ENCODE assay signal across 17 cellular contexts in genomic region chr12:89678225-89678624, GRCh38. TPM values are rescaled to one million over a fixed set of nuclear protein-coding genes. Genes with fewer than 3 reads are reported as not detected.
A peak's percentile ranks its signal among the peaks of the same experiment; 100 is the strongest.
DNase-seq lines count a peak whose midpoint lies in the region; ATAC-seq, FAIRE-seq and TF ChIP-seq lines count a peak whose summit lies in the region.
"Had no signal": no experiment of that assay in that cellular context is flagged by ENCODE, and none has a peak within 500 bp of the region (broad histone marks: within the 10 kb centered on the region; RNA-seq: fewer than 3 reads in every experiment).

No MANE protein-coding gene starts in this region.

- POLR2A ChIA-PET in A549 (lab: Yijun Ruan, JAX) (no interaction called here), Panc1 (lab: Charles Lee) (no interaction called here)

- in situ Hi-C loops in Panc1 (cut with HindIII; ENCODE audit: low pct_unique_long_range_greater_than_20kb, low sequenced_read_pairs) = no loop called here

- no peak for TF ChIP-seq EP300 in A549 (IDR thresholded peaks at IDR 0.05)

- TF ChIP-seq CTCF in A549 (IDR thresholded peaks at IDR 0.05) (no peak), D721Med (IDR thresholded peaks at IDR 0.05; ENCODE audit: insufficient read depth, missing control alignments) (no peak), Panc1 (IDR thresholded peaks at IDR 0.05) (no peak), keratinocyte (optimal IDR thresholded peaks at IDR 0.05 in 1 of 3, IDR thresholded peaks at IDR 0.05 in 1 of 3, conservative IDR thresholded peaks at IDR 0.05 in 1 of 3; ENCODE audit: extremely low read depth in 1 of 3, insufficient read depth in 2 of 3, low read length in 3 of 3) (no peak)

- H3K4me1 ChIP-seq in A549 = peaks cover 28% of the 10 kb centered on the region
- no peaks in the 10 kb centered on the region; the same call in 1 of the 2 replicates for H3K4me1 ChIP-seq in Panc1 (ENCODE audit: control insufficient read depth, insufficient read depth, low read length)
- H3K4me1 ChIP-seq in keratinocyte (ENCODE audit: control insufficient read depth, extremely low read depth, insufficient read depth, low read length) = no peaks in the 10 kb centered on the region
- H3K4me1 ChIP-seq: testis had no signal

- peaks cover 79% of the 10 kb centered on the region for H3K79me2 ChIP-seq in keratinocyte (ENCODE audit: control insufficient read depth, insufficient read depth, low read length)

- dilution Hi-C loops in keratinocyte (cut with MboI; ENCODE audit: extremely low pct_ligation_motif_present, low sequenced_read_pairs) = no loop called here

- H3K4me2 ChIP-seq in A549 (0 out of 3 replicates have a peak overlapping the region, but pooled peaks have one; percentile 5), keratinocyte (ENCODE audit: control insufficient read depth, extremely low read depth, insufficient read depth, low read depth, low read length) (no peak overlapping the region)

- TSS peak; percentile 3 for BruUV-seq in Panc1 (replicated peaks; lab: Mats Ljungman, UMichigan)

- H3K27me3 ChIP-seq in Panc1 (ENCODE audit: control insufficient read depth, insufficient read depth, low read length) (no peaks in the 10 kb centered on the region), keratinocyte (ENCODE audit: control insufficient read depth, extremely low read depth, insufficient read depth, low read length) (no peaks in the 10 kb centered on the region)
- H3K27me3 ChIP-seq: ovary, testis had no signal

- TF ChIP-seq RAD21 in A549 (conservative IDR thresholded peaks at IDR 0.05 in 1 of 2, IDR thresholded peaks at IDR 0.05 in 1 of 2) = no peak

- ATAC-seq in A549 = no peak; a peak in 1 of 6 replicates
- no peak for ATAC-seq in Panc1
- no peak for ATAC-seq in HG03097 (IDR thresholded peaks at IDR 0.05; ENCODE audit: low FRiP score, unreplicated experiment)
- no peak for ATAC-seq in GM19455 (IDR thresholded peaks at IDR 0.05; ENCODE audit: unreplicated experiment)
- ATAC-seq: effector memory CD8-positive, alpha-beta T cell; left ventricle myocardium superior; sciatic nerve had no signal

- no peaks in the 10 kb centered on the region for H3K9me1 ChIP-seq in keratinocyte (ENCODE audit: control insufficient read depth, extremely low read depth, insufficient read depth, low read length)

- DNase-seq in A549 (ENCODE audit: low read depth in 1 of 2, low spot score in 1 of 2) (no peak), D721Med (ENCODE audit: insufficient read length, low spot score) (no peak), Panc1 (ENCODE audit: low read depth, low spot score) (no peak), keratinocyte (ENCODE audit: low read depth, low spot score) (no peak), H4 (ENCODE audit: low spot score) (no peak), ureter (ENCODE audit: low spot score) (no peak)
- DNase-seq: activated CD4-positive, alpha-beta memory T cell treated with anti-CD3 and anti-CD28 coated beads, Interleukin-2, amount 10 ng/mL, durations not matched to agents 7 days and 5 days; activated effector memory CD4-positive, alpha-beta T cell treated with Interleukin-2 at 50 U/mL for 16 hours; effector memory CD8-positive, alpha-beta T cell; Karpas-422; left ventricle myocardium superior; NCI-H146; ovary; testis had no signal

- H3K27ac ChIP-seq in A549 (no peak overlapping the region), Panc1 (ENCODE audit: low read length) (no peak overlapping the region), keratinocyte (ENCODE audit: control insufficient read depth, insufficient read depth, low read length) (no peak overlapping the region)
- H3K27ac ChIP-seq: ovary, testis had no signal

- no peaks in the 10 kb centered on the region for H3K36me3 ChIP-seq in Panc1 (ENCODE audit: control insufficient read depth, insufficient read depth, low read length)
- H3K36me3 ChIP-seq in keratinocyte (ENCODE audit: control insufficient read depth in 2 of 2, extremely low read depth in 1 of 2, insufficient read depth in 2 of 2, low read length in 2 of 2) = no peaks in the 10 kb centered on the region
- H3K36me3 ChIP-seq: ovary had no signal

- 80% methylated on average over 2 of the region's 2 CpGs for WGBS in A549 (ENCODE audit: missing lambda C conversion rate)

- intact Hi-C loops in Panc1 (cut with micrococcal nuclease; ENCODE audit: unreplicated experiment) = no loop called here

- no peak overlapping the region for H3K9ac ChIP-seq in keratinocyte (ENCODE audit: control insufficient read depth, extremely low read depth, insufficient read depth, low read length)

- H3K9me3 ChIP-seq in A549 (peaks cover 35% of the 10 kb centered on the region), Panc1 (ENCODE audit: control insufficient read depth, insufficient read depth, low read depth, low read length) (peaks cover 28% of the 10 kb centered on the region; the same call in 1 of the 2 replicates), keratinocyte (ENCODE audit: control insufficient read depth, low read depth, low read length) (no peaks in the 10 kb centered on the region)
- H3K9me3 ChIP-seq: ovary, testis had no signal

- TF ChIP-seq POLR2A in A549 (IDR thresholded peaks at IDR 0.05; ENCODE audit: low read length) = no peak

- H2AFZ ChIP-seq in keratinocyte (ENCODE audit: control insufficient read depth, low read length) = no peak overlapping the region

- no peak for FAIRE-seq in A549 (lab: Jason Lieb, UNC)
- peak; percentile 71 for FAIRE-seq in D721Med (lab: Jason Lieb, UNC)
- FAIRE-seq in keratinocyte (lab: Jason Lieb, UNC) = peak; percentile 67

- peaks cover 2% of the 10 kb centered on the region for H4K20me1 ChIP-seq in keratinocyte (ENCODE audit: control insufficient read depth, extremely low read depth, insufficient read depth, low read length)

- CTCF ChIA-PET in A549 (lab: Yijun Ruan, JAX) = no interaction called here
- CTCF ChIA-PET in Panc1 (lab: Charles Lee) = interaction anchor here (0.7 kb wide), 1 partner anchor 1263 kb away, joined by 9 read pairs; no protein-coding TSS in a partner anchor

- H3K4me3 ChIP-seq in A549 (no peak overlapping the region), Panc1 (ENCODE audit: low read depth in 2 of 2, low read length in 2 of 2) (no peak overlapping the region), keratinocyte (ENCODE audit: control insufficient read depth in 2 of 3, extremely low read depth in 1 of 3, insufficient read depth in 2 of 3, low read depth in 1 of 3, low read length in 3 of 3) (no peak overlapping the region)
- H3K4me3 ChIP-seq: ovary, testis had no signal

TF ChIP-seq in A549, 52 proteins besides CTCF, POLR2A, EP300 and RAD21:
- TF ChIP-seq HDAC2 (IDR thresholded peaks at IDR 0.05) (no peak), CHD2 (IDR thresholded peaks at IDR 0.05; ENCODE audit: low read length, partially characterized antibody) (no peak), MAFK (IDR thresholded peaks at IDR 0.05; ENCODE audit: partially characterized antibody) (no peak), ELK1 (IDR thresholded peaks at IDR 0.05; ENCODE audit: low read depth, low read length) (no peak), CBX2 (IDR thresholded peaks at IDR 0.05; ENCODE audit: borderline replicate concordance, low read depth) (no peak), KDM1A (IDR thresholded peaks at IDR 0.05; ENCODE audit: low read depth) (no peak), HOXA7 (CRISPR knock-in tag; IDR thresholded peaks at IDR 0.05) (no peak), RARB (CRISPR knock-in tag; IDR thresholded peaks at IDR 0.05) (no peak), TP53 (CRISPR knock-in tag; IDR thresholded peaks at IDR 0.05) (no peak), RFX5 (IDR thresholded peaks at IDR 0.05) (no peak)

RNA-seq across cellular contexts. Expression of gene ATP2B1, which starts 30.4 kb away (rescaled TPM):
- 132 and 142 TPM in 2 replicates for polyA plus RNA-seq in A549 (2011; rRNA removed)
- 10.9 and 11.0 TPM in 2 replicates for polyA plus RNA-seq in A549 (2012; cell fraction: cytosol; rRNA removed)
- 8.7 and 14.5 TPM in 2 replicates for polyA plus RNA-seq in A549 (2012; cell fraction: nucleus; rRNA removed)
- polyA plus RNA-seq in A549 (2017; fragmentation: RNase III; extraction: RNeasy Plus Mini Kit Qiagen cat#74134 plus additional on column Dnase treatment) = 52.7 to 56.2 TPM (median 56.0 TPM) in 3 replicates
- polyA minus RNA-seq in A549 (2011; rRNA and poly(A)+ RNA removed) = 66.7 and 74.1 TPM in 2 replicates
- total RNA-seq in Panc1 (2021; ENCODE audit: unreplicated experiment) = 64.5 TPM
- 21.8 TPM for polyA plus RNA-seq in Panc1 (2012; ENCODE audit: insufficient read length)
- polyA plus RNA-seq in keratinocyte = 16.4 to 24.6 TPM (median 16.8 TPM) in 3 replicates
- polyA plus RNA-seq in keratinocyte (2011; ENCODE audit: low read depth) = 25.9 TPM
- 7.0 and 12.9 TPM in 2 replicates for polyA plus RNA-seq in keratinocyte (2011; cell fraction: cytosol; rRNA removed)
- polyA plus RNA-seq in keratinocyte (2011; cell fraction: nucleus; rRNA removed) = 42.6 and 56.0 TPM in 2 replicates
- 19.3 and 21.5 TPM in 2 replicates for polyA plus RNA-seq in keratinocyte (2012; ENCODE audit: low replicate concordance)
- 7.5 to 50.0 TPM (median 24.9 TPM) in 3 replicates for polyA minus RNA-seq in keratinocyte
- 10.0 TPM for polyA minus RNA-seq in keratinocyte (2011; cell fraction: cytosol; rRNA and poly(A)+ RNA removed)
- 51.7 and 95.3 TPM in 2 replicates for polyA minus RNA-seq in keratinocyte (2011; cell fraction: nucleus; rRNA and poly(A)+ RNA removed)
- 23.2 and 28.7 TPM in 2 replicates for total RNA-seq in H4 (2014; rRNA removed; shearing (Covaris generic))
- 72.1 TPM for total RNA-seq in ureter
